Comparison of ENCODE assay signal across 39 cellular contexts in genomic region chr5:72092074-72092473, GRCh38. TPM values are rescaled to one million over a fixed set of nuclear protein-coding genes. Genes with fewer than 3 reads are reported as not detected.
"Had no signal": no experiment of that assay in that cellular context is flagged by ENCODE, and none has a peak within 500 bp of the region (broad histone marks: within the 10 kb centered on the region; RNA-seq: fewer than 3 reads in every experiment).

No MANE protein-coding gene starts in this region.

- H3K9me3 ChIP-seq: ascending aorta had no signal

- H3K36me3 ChIP-seq: ascending aorta, cardiac muscle cell, WERI-Rb-1 had no signal

- FAIRE-seq: bronchial epithelial cell, TTC549 had no signal

- H3K4me1 Mint-ChIP-seq: activated CD4-positive, alpha-beta T cell treated with anti-CD3 and anti-CD28 coated beads, Interleukin-2, amount 10 ng/mL, durations not matched to agents 7 days and 5 days; activated naive CD4-positive, alpha-beta T cell treated with anti-CD3 and anti-CD28 coated beads, Interleukin-2, amount 10 ng/mL, durations not matched to agents 7 days and 5 days; activated naive CD4-positive, alpha-beta T cell treated with anti-CD3 and anti-CD28 coated beads, Interleukin-2, amount 50 U/mL, for 24 hours; activated naive CD8-positive, alpha-beta T cell treated with anti-CD3 and anti-CD28 coated beads, Interleukin-2, amount 10 ng/mL, durations not matched to agents 7 days and 5 days; central memory CD8-positive, alpha-beta T cell; WTC11 had no signal

- H3K27ac Mint-ChIP-seq: activated CD4-positive, alpha-beta memory T cell treated with anti-CD3 and anti-CD28 coated beads, Interleukin-2, amount 10 ng/mL, durations not matched to agents 7 days and 5 days; activated CD4-positive, alpha-beta T cell treated with anti-CD3 and anti-CD28 coated beads for 36 hours; activated CD4-positive, alpha-beta T cell treated with anti-CD3 and anti-CD28 coated beads, Interleukin-2, amount 10 ng/mL, durations not matched to agents 7 days and 5 days; activated CD8-positive, alpha-beta memory T cell treated with anti-CD3 and anti-CD28 coated beads, Interleukin-2, amount 10 ng/mL, durations not matched to agents 7 days and 5 days; activated CD8-positive, alpha-beta T cell treated with anti-CD3 and anti-CD28 coated beads, Interleukin-2, amount 10 ng/mL, durations not matched to agents 7 days and 5 days; activated naive CD4-positive, alpha-beta T cell treated with anti-CD3 and anti-CD28 coated beads, Interleukin-2, amount 10 ng/mL, durations not matched to agents 7 days and 5 days; activated naive CD4-positive, alpha-beta T cell treated with anti-CD3 and anti-CD28 coated beads, Interleukin-2, amount 50 U/mL, for 24 hours; activated naive CD8-positive, alpha-beta T cell; activated naive CD8-positive, alpha-beta T cell treated with anti-CD3 and anti-CD28 coated beads, Interleukin-2, amount 10 ng/mL, durations not matched to agents 7 days and 5 days; activated naive CD8-positive, alpha-beta T cell treated with anti-CD3 and anti-CD28 coated beads, Interleukin-2, amount 50 U/mL, for 24 hours; activated T-cell treated with anti-CD3 and anti-CD28 coated beads, Interleukin-2, amount 50 U/mL, for 24 hours; activated T-helper 2 cell treated with anti-CD3 and anti-CD28 coated beads, Interferon-gamma antibody, Interleukin-2, Interleukin-4, amounts not matched to agents 10 μg/mL and 5 μg/mL and 100 μg/mL, durations not matched to agents 14 hours and 24 hours and 36 hours; brain; T-helper 1 cell treated with Interleukin-12 subunit alpha and Interleukin-12 subunit beta and Interleukin-4 antibody, amounts not matched to agents 30 μg/mL and 1 μg/mL, for 36 hours; T-helper 2 cell treated with Interferon-gamma antibody and Interleukin-4, amounts not matched to agents 5 μg/mL and 100 μg/mL, for 36 hours; WTC11 had no signal

- H3K27ac ChIP-seq: ascending aorta, cardiac muscle cell, WERI-Rb-1 had no signal

- H3K4me3 Mint-ChIP-seq: activated CD4-positive, alpha-beta memory T cell treated with anti-CD3 and anti-CD28 coated beads, Interleukin-2, amount 10 ng/mL, durations not matched to agents 7 days and 5 days; activated CD4-positive, alpha-beta T cell treated with anti-CD3 and anti-CD28 coated beads for 36 hours; activated CD4-positive, alpha-beta T cell treated with anti-CD3 and anti-CD28 coated beads, Interleukin-2, amount 10 ng/mL, durations not matched to agents 7 days and 5 days; activated CD8-positive, alpha-beta memory T cell treated with anti-CD3 and anti-CD28 coated beads, Interleukin-2, amount 10 ng/mL, durations not matched to agents 7 days and 5 days; activated CD8-positive, alpha-beta T cell treated with anti-CD3 and anti-CD28 coated beads, Interleukin-2, amount 10 ng/mL, durations not matched to agents 7 days and 5 days; activated naive CD4-positive, alpha-beta T cell treated with anti-CD3 and anti-CD28 coated beads, Interleukin-2, amount 10 ng/mL, durations not matched to agents 7 days and 5 days; activated naive CD4-positive, alpha-beta T cell treated with anti-CD3 and anti-CD28 coated beads, Interleukin-2, amount 50 U/mL, for 24 hours; activated naive CD8-positive, alpha-beta T cell; activated naive CD8-positive, alpha-beta T cell treated with anti-CD3 and anti-CD28 coated beads, Interleukin-2, amount 10 ng/mL, durations not matched to agents 7 days and 5 days; activated naive CD8-positive, alpha-beta T cell treated with anti-CD3 and anti-CD28 coated beads, Interleukin-2, amount 50 U/mL, for 24 hours; activated T-cell treated with anti-CD3 and anti-CD28 coated beads, Interleukin-2, amount 50 U/mL, for 24 hours; brain; central memory CD8-positive, alpha-beta T cell; T-helper 1 cell treated with Interleukin-12 subunit alpha and Interleukin-12 subunit beta and Interleukin-4 antibody, amounts not matched to agents 30 μg/mL and 1 μg/mL, for 36 hours; T-helper 2 cell treated with Interferon-gamma antibody and Interleukin-4, amounts not matched to agents 5 μg/mL and 100 μg/mL, for 36 hours; WTC11 had no signal

- H3K4me1 ChIP-seq: ascending aorta had no signal

- H3K36me3 Mint-ChIP-seq: activated CD8-positive, alpha-beta memory T cell treated with anti-CD3 and anti-CD28 coated beads, Interleukin-2, amount 10 ng/mL, durations not matched to agents 7 days and 5 days; activated naive CD4-positive, alpha-beta T cell treated with anti-CD3 and anti-CD28 coated beads, Interleukin-2, amount 10 ng/mL, durations not matched to agents 7 days and 5 days; activated naive CD4-positive, alpha-beta T cell treated with anti-CD3 and anti-CD28 coated beads, Interleukin-2, amount 50 U/mL, for 24 hours; activated naive CD8-positive, alpha-beta T cell; activated naive CD8-positive, alpha-beta T cell treated with anti-CD3 and anti-CD28 coated beads, Interleukin-2, amount 10 ng/mL, durations not matched to agents 7 days and 5 days; brain; WTC11 had no signal

- H3K27me3 ChIP-seq: ascending aorta, cardiac muscle cell had no signal

- ATAC-seq: activated CD4-positive, alpha-beta T cell treated with anti-CD3 and anti-CD28 coated beads for 36 hours; activated CD4-positive, CD25-positive, alpha-beta regulatory T cell treated with anti-CD3 and anti-CD28 coated beads, Interleukin-2, amount 50 U/mL, for 24 hours; activated CD8-positive, alpha-beta memory T cell treated with anti-CD3 and anti-CD28 coated beads, Interleukin-2, amount 10 ng/mL, durations not matched to agents 7 days and 5 days; activated CD8-positive, alpha-beta T cell treated with anti-CD3 and anti-CD28 coated beads, Interleukin-2, amount 10 ng/mL, durations not matched to agents 7 days and 5 days; activated naive CD8-positive, alpha-beta T cell treated with anti-CD3 and anti-CD28 coated beads, Interleukin-2, amount 50 U/mL, for 24 hours; WTC11 had no signal

- DNase-seq: activated CD4-positive, alpha-beta memory T cell treated with anti-CD3 and anti-CD28 coated beads, Interleukin-2, amount 10 ng/mL, durations not matched to agents 7 days and 5 days; activated CD4-positive, alpha-beta T cell treated with anti-CD3 and anti-CD28 coated beads for 1 hour; activated CD4-positive, alpha-beta T cell treated with anti-CD3 and anti-CD28 coated beads for 36 hours; activated CD4-positive, alpha-beta T cell treated with anti-CD3 and anti-CD28 coated beads for 48 hours; activated CD4-positive, alpha-beta T cell treated with anti-CD3 and anti-CD28 coated beads, Interleukin-2, amount 10 ng/mL, durations not matched to agents 7 days and 5 days; activated CD4-positive, alpha-beta T cell treated with anti-CD3 and anti-CD28 coated beads, Interleukin-2, amount 50 U/mL, for 48 hours; activated CD4-positive, CD25-positive, alpha-beta regulatory T cell; activated CD8-positive, alpha-beta memory T cell treated with anti-CD3 and anti-CD28 coated beads for 24 hours; activated CD8-positive, alpha-beta memory T cell treated with anti-CD3 and anti-CD28 coated beads, Interleukin-2, amount 10 ng/mL, durations not matched to agents 7 days and 5 days; activated CD8-positive, alpha-beta memory T cell treated with anti-CD3 and anti-CD28 coated beads, Interleukin-2, amount 50 U/mL, for 48 hours; activated CD8-positive, alpha-beta T cell treated with anti-CD3 and anti-CD28 coated beads, Interleukin-2, amount 10 ng/mL, durations not matched to agents 7 days and 5 days; activated effector memory CD4-positive, alpha-beta T cell treated with Interleukin-2 at 50 U/mL for 16 hours; activated gamma-delta T cell; activated naive CD4-positive, alpha-beta T cell treated with anti-CD3 and anti-CD28 coated beads, Interleukin-2, amount 10 ng/mL, durations not matched to agents 7 days and 5 days; activated naive CD4-positive, alpha-beta T cell treated with Interleukin-2 at 50 U/mL for 16 hours; activated naive CD8-positive, alpha-beta T cell treated with anti-CD3 and anti-CD28 coated beads, Interleukin-2, amount 10 ng/mL, durations not matched to agents 7 days and 5 days; activated naive CD8-positive, alpha-beta T cell treated with anti-CD3 and anti-CD28 coated beads, Interleukin-2, amount 50 U/mL, for 24 hours; activated T-cell treated with anti-CD3 and anti-CD28 coated beads, Interleukin-2, amount 50 U/mL, for 24 hours; activated T-cell treated with anti-CD3 and anti-CD28 coated beads, Interleukin-2, amount 50 U/mL, for 48 hours; amygdala; anterior cingulate cortex; caudate nucleus; cerebellar nuclear complex; T-helper 2 cell; T-helper 9 cell; WERI-Rb-1 had no signal

- H3K4me3 ChIP-seq: ascending aorta, cardiac muscle cell had no signal

- H3K9me3 Mint-ChIP-seq: activated CD4-positive, alpha-beta memory T cell treated with anti-CD3 and anti-CD28 coated beads, Interleukin-2, amount 10 ng/mL, durations not matched to agents 7 days and 5 days; activated CD4-positive, alpha-beta T cell treated with anti-CD3 and anti-CD28 coated beads, Interleukin-2, amount 10 ng/mL, durations not matched to agents 7 days and 5 days; activated naive CD4-positive, alpha-beta T cell treated with anti-CD3 and anti-CD28 coated beads, Interleukin-2, amount 10 ng/mL, durations not matched to agents 7 days and 5 days; activated naive CD4-positive, alpha-beta T cell treated with anti-CD3 and anti-CD28 coated beads, Interleukin-2, amount 50 U/mL, for 24 hours; activated naive CD8-positive, alpha-beta T cell treated with anti-CD3 and anti-CD28 coated beads, Interleukin-2, amount 10 ng/mL, durations not matched to agents 7 days and 5 days; activated naive CD8-positive, alpha-beta T cell treated with anti-CD3 and anti-CD28 coated beads, Interleukin-2, amount 50 U/mL, for 24 hours; activated T-cell treated with anti-CD3 and anti-CD28 coated beads, Interleukin-2, amount 50 U/mL, for 24 hours; activated T-helper 2 cell treated with anti-CD3 and anti-CD28 coated beads, Interferon-gamma antibody, Interleukin-2, Interleukin-4, amounts not matched to agents 10 μg/mL and 5 μg/mL and 100 μg/mL, durations not matched to agents 14 hours and 24 hours and 36 hours; central memory CD8-positive, alpha-beta T cell; T-helper 1 cell treated with Interleukin-12 subunit alpha and Interleukin-12 subunit beta and Interleukin-4 antibody, amounts not matched to agents 30 μg/mL and 1 μg/mL, for 36 hours; T-helper 2 cell treated with Interferon-gamma antibody and Interleukin-4, amounts not matched to agents 5 μg/mL and 100 μg/mL, for 36 hours; WTC11 had no signal

RNA-seq across cellular contexts. Expression of gene MAP1B, which starts 15.2 kb away (rescaled TPM):
- total RNA-seq: activated naive CD8-positive, alpha-beta T cell treated with anti-CD3 and anti-CD28 coated beads, Interleukin-2, amount 10 ng/mL, durations not matched to agents 7 days and 5 days had no signal
